ENCODE assay signal across 1 cellular context in genomic region chr2:219595250-219595649, GRCh38.
TF ChIP-seq lines count a peak whose summit lies in the region.

No MANE protein-coding gene starts in this region.

TF ChIP-seq in HepG2, 621 proteins besides CTCF, POLR2A, EP300 and RAD21 (continues in another document):
- TF ChIP-seq HNF1A (IDR thresholded peaks at IDR 0.05; ENCODE audit: low read depth) (no peak), HNF1A (CRISPR knock-in tag; IDR thresholded peaks at IDR 0.05; ENCODE audit: borderline replicate concordance) (no peak), GATAD2A (CRISPR knock-in tag; IDR thresholded peaks at IDR 0.05) (peak; percentile 57), ZNF281 (CRISPR knock-in tag; IDR thresholded peaks at IDR 0.05; ENCODE audit: borderline replicate concordance) (0 out of 2 replicates have a peak, but pooled peaks have one; percentile 25), DPF2 (CRISPR knock-in tag; IDR thresholded peaks at IDR 0.05; ENCODE audit: borderline replicate concordance, low read depth) (no peak), SP5 (CRISPR knock-in tag; IDR thresholded peaks at IDR 0.05; ENCODE audit: borderline replicate concordance, low read depth) (peak; percentile 40; the same call in 1 of the 2 replicates), ZNF709 (CRISPR knock-in tag; IDR thresholded peaks at IDR 0.05) (no peak), FOSL2 (CRISPR knock-in tag; IDR thresholded peaks at IDR 0.05) (no peak), ZNF691 (CRISPR knock-in tag; IDR thresholded peaks at IDR 0.05; ENCODE audit: borderline replicate concordance, low read depth) (no peak), RORA (CRISPR knock-in tag; IDR thresholded peaks at IDR 0.05) (no peak), HBP1 (CRISPR knock-in tag; IDR thresholded peaks at IDR 0.05; ENCODE audit: low read depth) (no peak), ONECUT2 (CRISPR knock-in tag; IDR thresholded peaks at IDR 0.05) (no peak), BCL6 (CRISPR knock-in tag; IDR thresholded peaks at IDR 0.05) (0 out of 2 replicates have a peak, but pooled peaks have one; percentile 14), SAP130 (CRISPR knock-in tag; IDR thresholded peaks at IDR 0.05; ENCODE audit: low read depth) (peak; percentile 20; the same call in 1 of the 2 replicates), CBX2 (IDR thresholded peaks at IDR 0.05; ENCODE audit: low read depth, low read length) (no peak), CBX2 (CRISPR knock-in tag; IDR thresholded peaks at IDR 0.05; ENCODE audit: low read depth) (no peak), PHF21A (CRISPR knock-in tag; IDR thresholded peaks at IDR 0.05) (no peak), ZFX (CRISPR knock-in tag; IDR thresholded peaks at IDR 0.05; ENCODE audit: low read depth) (peak; percentile 33; the same call in 1 of the 2 replicates), PATZ1 (CRISPR knock-in tag; IDR thresholded peaks at IDR 0.05) (peak; percentile 55; the same call in 1 of the 2 replicates), ZNF362 (CRISPR knock-in tag; IDR thresholded peaks at IDR 0.05; ENCODE audit: borderline replicate concordance) (peak; percentile 63; the same call in 1 of the 2 replicates), ZNF576 (CRISPR knock-in tag; IDR thresholded peaks at IDR 0.05) (no peak), SYNCRIP (IDR thresholded peaks at IDR 0.05; ENCODE audit: insufficient read depth, low read depth, low read length) (no peak), ASH2L (IDR thresholded peaks at IDR 0.05; ENCODE audit: insufficient read length, low read depth, low read length) (peak; percentile 14), ZNF800 (CRISPR knock-in tag; IDR thresholded peaks at IDR 0.05) (no peak), RBFOX2 (IDR thresholded peaks at IDR 0.05; ENCODE audit: low read depth, low read length) (0 out of 2 replicates have a peak, but pooled peaks have one; percentile 18), TARDBP (CRISPR knock-in tag; IDR thresholded peaks at IDR 0.05) (peak; percentile 34; the same call in 1 of the 2 replicates), DMAP1 (CRISPR knock-in tag; IDR thresholded peaks at IDR 0.05) (no peak), ATF1 (CRISPR knock-in tag; IDR thresholded peaks at IDR 0.05) (0 out of 2 replicates have a peak, but pooled peaks have one; percentile 10), MTERF4 (CRISPR knock-in tag; IDR thresholded peaks at IDR 0.05) (no peak), REST (IDR thresholded peaks at IDR 0.05; ENCODE audit: borderline replicate concordance in 1 of 2, low read depth in 1 of 2, low read length in 2 of 2) (no peak), FOSL1 (CRISPR knock-in tag; IDR thresholded peaks at IDR 0.05; ENCODE audit: borderline replicate concordance) (no peak), KDM6A (CRISPR knock-in tag; IDR thresholded peaks at IDR 0.05; ENCODE audit: low read depth) (no peak), ELF3 (CRISPR knock-in tag; IDR thresholded peaks at IDR 0.05) (peak; percentile 16; the same call in 1 of the 2 replicates)
- TF ChIP-seq, protein P1, sequence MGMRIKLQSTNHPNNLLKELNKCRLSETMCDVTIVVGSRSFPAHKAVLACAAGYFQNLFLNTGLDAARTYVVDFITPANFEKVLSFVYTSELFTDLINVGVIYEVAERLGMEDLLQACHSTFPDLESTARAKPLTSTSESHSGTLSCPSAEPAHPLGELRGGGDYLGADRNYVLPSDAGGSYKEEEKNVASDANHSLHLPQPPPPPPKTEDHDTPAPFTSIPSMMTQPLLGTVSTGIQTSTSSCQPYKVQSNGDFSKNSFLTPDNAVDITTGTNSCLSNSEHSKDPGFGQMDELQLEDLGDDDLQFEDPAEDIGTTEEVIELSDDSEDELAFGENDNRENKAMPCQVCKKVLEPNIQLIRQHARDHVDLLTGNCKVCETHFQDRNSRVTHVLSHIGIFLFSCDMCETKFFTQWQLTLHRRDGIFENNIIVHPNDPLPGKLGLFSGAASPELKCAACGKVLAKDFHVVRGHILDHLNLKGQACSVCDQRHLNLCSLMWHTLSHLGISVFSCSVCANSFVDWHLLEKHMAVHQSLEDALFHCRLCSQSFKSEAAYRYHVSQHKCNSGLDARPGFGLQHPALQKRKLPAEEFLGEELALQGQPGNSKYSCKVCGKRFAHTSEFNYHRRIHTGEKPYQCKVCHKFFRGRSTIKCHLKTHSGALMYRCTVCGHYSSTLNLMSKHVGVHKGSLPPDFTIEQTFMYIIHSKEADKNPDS (CRISPR knock-in tag; IDR thresholded peaks at IDR 0.05), result no peak
